In the genomic region with DNA sequence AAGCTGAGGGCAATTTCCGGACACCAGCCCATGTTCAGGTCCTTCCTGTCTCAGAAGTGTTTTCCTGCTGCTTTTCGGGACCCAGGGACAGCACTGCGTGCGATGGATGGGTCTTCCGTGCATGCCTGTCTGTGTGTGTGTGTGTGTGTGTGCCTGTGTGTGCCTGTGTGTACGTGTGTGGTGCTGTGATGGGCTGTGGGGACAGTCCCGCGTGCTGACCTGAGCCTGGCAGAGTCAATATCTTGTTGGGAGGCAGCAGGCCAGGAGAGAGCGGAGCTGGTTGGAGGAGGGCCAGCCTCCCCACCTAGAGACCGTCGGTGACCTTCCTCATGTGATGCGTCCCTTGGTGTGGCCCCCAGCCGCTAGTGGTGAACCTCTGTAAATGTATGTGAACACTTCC, we compare ENCODE assay signal across 14 cellular contexts. TPM values are rescaled to one million over a fixed set of nuclear protein-coding genes. Genes with fewer than 3 reads are reported as not detected.
DNase-seq lines count a peak whose midpoint lies in the region; ATAC-seq and TF ChIP-seq lines count a peak whose summit lies in the region.
"Had no signal": no experiment of that assay in that cellular context is flagged by ENCODE, and none has a peak within 500 bp of the region (broad histone marks: within the 10 kb centered on the region; RNA-seq: fewer than 3 reads in every experiment).

No MANE protein-coding gene starts in this region.

- H3K4me1 Mint-ChIP-seq in H9 (peaks cover 38 to 45% of the 10 kb centered on the region in 2 experiments), WTC11 (peaks cover 40% of the 10 kb centered on the region)

- H2BK5ac ChIP-seq in H9 (ENCODE audit: insufficient read length, low read length), result no peak overlapping the region

- H3K36me3 ChIP-seq in heart left ventricle (peaks cover 0 to 19% (median 0%) of the 10 kb centered on the region in 9 donors), osteoblast (ENCODE audit: insufficient read depth, low read length) (peaks cover 15% of the 10 kb centered on the region)

- H2AFZ ChIP-seq in H9 (ENCODE audit: low read length), result no peak overlapping the region
- H2AFZ ChIP-seq in osteoblast (ENCODE audit: low read length), result no peak overlapping the region

- H3K23ac ChIP-seq in H9 (ENCODE audit: insufficient read length, low read depth, low read length), result no peak overlapping the region

- DNase-seq in H9 (no peak), WTC11 (ENCODE audit: low spot score) (no peak), heart left ventricle (peak in 4 of 5 donors; percentile 23 to 59 (median 38)), osteoblast (ENCODE audit: insufficient read length, low spot score, missing footprints) (no peak), NCI-H2029 treated with DMSO at 0.1 percent for 48 hours (lab: John Stamatoyannopoulos, UW) (no peak), SW 1271 (lab: John Stamatoyannopoulos, UW) (no peak), NCI-H1436 (lab: John Stamatoyannopoulos, UW) (no peak)
- DNase-seq: activated CD4-positive, CD25-positive, alpha-beta regulatory T cell; activated T-cell treated with anti-CD3 and anti-CD28 coated beads for 4 hours; foreskin melanocyte; NCI-H1417; NCI-H510A treated with DMSO at 0.1 percent for 48 hours; stimulated activated CD4-positive, alpha-beta T cell treated with anti-CD3 and anti-CD28 coated beads, Interleukin-1b, Interleukin-23, amount 100 ng/mL, for 48 hours; stimulated activated CD8-positive, alpha-beta memory T cell treated with anti-CD3 and anti-CD28 coated beads, Interleukin-4, amount 100 ng/mL, for 48 hours had no signal

- H3K56ac ChIP-seq in H9 (ENCODE audit: insufficient read length, low read depth, low read length), result no peak overlapping the region

- H3K23me2 ChIP-seq in H9 (ENCODE audit: insufficient read length, low read depth, low read length, poor library complexity, severe bottlenecking), result no peaks in the 10 kb centered on the region

- peaks cover 2% of the 10 kb centered on the region for H3K79me1 ChIP-seq in H9 (ENCODE audit: insufficient read depth, low read depth, low read length, poor library complexity, severe bottlenecking)

- H3K79me2 ChIP-seq in H9 (ENCODE audit: insufficient read depth, low read length), result peaks cover 67% of the 10 kb centered on the region
- H3K79me2 ChIP-seq in osteoblast (ENCODE audit: insufficient read depth, low read length), result peaks cover 99% of the 10 kb centered on the region

- H4K20me1 ChIP-seq in H9 (ENCODE audit: control insufficient read depth, insufficient read depth, insufficient read length) (peaks cover 3% of the 10 kb centered on the region), osteoblast (ENCODE audit: insufficient read depth, low read length) (peaks cover 86% of the 10 kb centered on the region)

- H2BK20ac ChIP-seq in H9 (ENCODE audit: low read depth, low read length, poor library complexity, severe bottlenecking), result no peak overlapping the region

- peak overlapping the region; percentile 75; the same call in 1 of the 2 replicates for H3K14ac ChIP-seq in H9 (ENCODE audit: insufficient read depth, low read length)

- H3K4ac ChIP-seq in H9 (ENCODE audit: low read depth, low read length), result no peak overlapping the region

- H2AK5ac ChIP-seq in H9 (ENCODE audit: insufficient read length, low read length), result no peak overlapping the region

- H3K27me3 Mint-ChIP-seq in H9 (ENCODE audit: low read depth) (no peaks in the 10 kb centered on the region), WTC11 (ENCODE audit: low read depth) (no peaks in the 10 kb centered on the region)

- H3K27me3 ChIP-seq in H9 (ENCODE audit: insufficient read depth, low read length) (no peaks in the 10 kb centered on the region), heart left ventricle (no peaks in the 10 kb centered on the region), osteoblast (ENCODE audit: insufficient read depth, low read length) (no peaks in the 10 kb centered on the region)

- no peak overlapping the region for H4K5ac ChIP-seq in H9 (ENCODE audit: insufficient read length, low read depth, low read length)

- H2BK120ac ChIP-seq in H9 (ENCODE audit: low read depth, low read length, poor library complexity, severe bottlenecking), result peak overlapping the region; percentile 42

- no peak for TF ChIP-seq CTCF in H9 (conservative IDR thresholded peaks at IDR 0.05)
- no peak for TF ChIP-seq CTCF in WTC11 (IDR thresholded peaks at IDR 0.05)
- TF ChIP-seq CTCF in heart left ventricle (IDR thresholded peaks at IDR 0.05), result no peak
- TF ChIP-seq CTCF in osteoblast (IDR thresholded peaks at IDR 0.05; ENCODE audit: extremely low read depth, low read depth, low read length), result no peak

- no peak overlapping the region for H4K8ac ChIP-seq in H9 (replicated peaks; ENCODE audit: insufficient read length, low read depth, low read length)

- H4K91ac ChIP-seq in H9 (ENCODE audit: insufficient read length, low read depth, low read length), result no peak overlapping the region

- no peak overlapping the region for H3K9ac ChIP-seq in H9 (ENCODE audit: extremely low read depth, insufficient read length, low read length)

- POLR2A ChIA-PET in WTC11 (lab: Charles Lee), result interaction anchor here (0.9 kb wide), 1 partner anchor 150 kb away, joined by 3 read pairs; a partner anchor contains a TSS

- H3K4me3 Mint-ChIP-seq in H9 (no peak overlapping the region; a peak in 1 of 5 replicates), WTC11 (no peak overlapping the region)

- intact Hi-C loops in heart left ventricle (cut with DNase I), result loop anchor here in 2 of 10 donors (5.0 to 10.0 kb wide), 2 partner anchors 53 to 55 kb away; no protein-coding TSS in a partner anchor

- TF ChIP-seq POLR2A in heart left ventricle (IDR thresholded peaks at IDR 0.05), result no peak

- no peaks in the 10 kb centered on the region; the same call in 1 of the 2 replicates for H3K4me1 ChIP-seq in H9 (ENCODE audit: insufficient read depth, low read length)
- H3K4me1 ChIP-seq in heart left ventricle, result peaks cover 19 to 95% (median 90%) of the 10 kb centered on the region in 12 donors
- peaks cover 44% of the 10 kb centered on the region for H3K4me1 ChIP-seq in osteoblast (ENCODE audit: insufficient read depth, low read length)

- H3K27ac ChIP-seq in H9 (ENCODE audit: insufficient read length, low read depth, low read length), result no peak overlapping the region
- H3K27ac ChIP-seq in heart left ventricle, result peak overlapping the region in 1 of 12 donors; percentile 73
- H3K27ac ChIP-seq in osteoblast (ENCODE audit: low read depth, low read length), result peak overlapping the region; percentile 1

- no CpG with 5 or more reads among the region's 13 CpGs for WGBS in H9 (ENCODE audit: extremely low coverage, insufficient read length, low lambda C conversion rate)
- 23 to 44% (median 35%) methylated on average over 13 of the region's 13 CpGs for WGBS in heart left ventricle, 4 donors

- H2BK15ac ChIP-seq in H9 (ENCODE audit: low read depth, low read length), result no peak overlapping the region

- H3K36me3 Mint-ChIP-seq in H9 (ENCODE audit: insufficient read depth in 1 of 3, low read depth in 3 of 3) (peaks cover 13 to 32% (median 23%) of the 10 kb centered on the region in 3 experiments), WTC11 (peaks cover 15% of the 10 kb centered on the region)

- ATAC-seq in WTC11, result no peak
- ATAC-seq in heart left ventricle, result peak in 1 of 4 donors; percentile 4

- peak overlapping the region; percentile 51 for H3K18ac ChIP-seq in H9 (ENCODE audit: insufficient read length, low read depth, low read length)

- CTCF ChIA-PET in WTC11 (lab: Charles Lee), result no interaction called here

- no peak overlapping the region for H3K4me2 ChIP-seq in H9 (ENCODE audit: insufficient read depth, insufficient read length, low read length)
- no peak overlapping the region for H3K4me2 ChIP-seq in osteoblast (ENCODE audit: insufficient read depth, low read length)

- H3K27ac Mint-ChIP-seq in H9 (peak overlapping the region; percentile 36 to 65 (median 51); a peak in 6 of 7 replicates), WTC11 (peak overlapping the region; percentile 83)

- H2BK12ac ChIP-seq in H9 (ENCODE audit: insufficient read length, low read depth, low read length), result no peak overlapping the region

- H3K4me3 ChIP-seq in heart left ventricle (no peak overlapping the region), osteoblast (ENCODE audit: insufficient read depth, low read length) (no peak overlapping the region)

- H3K9me3 ChIP-seq in H9 (ENCODE audit: control insufficient read depth, low read depth, low read length), result no peaks in the 10 kb centered on the region
- H3K9me3 ChIP-seq in heart left ventricle, result no peaks in the 10 kb centered on the region
- H3K9me3 ChIP-seq in osteoblast (ENCODE audit: low read depth, low read length), result no peaks in the 10 kb centered on the region

- H3K9me3 Mint-ChIP-seq in H9 (no peaks in the 10 kb centered on the region), WTC11 (no peaks in the 10 kb centered on the region)

- H3T11ph ChIP-seq in H9 (ENCODE audit: low read length), result no peak overlapping the region

TF ChIP-seq in WTC11, 78 proteins besides CTCF, POLR2A, EP300 and RAD21 (continues in another document):
- TF ChIP-seq ZNF671 (CRISPR knock-in tag; IDR thresholded peaks at IDR 0.05) (no peak), ZNF423 (CRISPR knock-in tag; IDR thresholded peaks at IDR 0.05) (no peak), ZNF138 (CRISPR knock-in tag; conservative IDR thresholded peaks at IDR 0.05) (no peak), TEAD4 (CRISPR knock-in tag; IDR thresholded peaks at IDR 0.05) (no peak)
- TF ChIP-seq, protein P1, sequence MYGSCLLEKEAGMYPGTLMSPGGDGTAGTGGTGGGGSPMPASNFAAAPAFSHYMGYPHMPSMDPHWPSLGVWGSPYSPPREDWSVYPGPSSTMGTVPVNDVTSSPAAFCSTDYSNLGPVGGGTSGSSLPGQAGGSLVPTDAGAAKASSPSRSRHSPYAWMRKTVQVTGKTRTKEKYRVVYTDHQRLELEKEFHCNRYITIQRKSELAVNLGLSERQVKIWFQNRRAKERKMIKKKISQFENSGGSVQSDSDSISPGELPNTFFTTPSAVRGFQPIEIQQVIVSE (CRISPR knock-in tag; IDR thresholded peaks at IDR 0.05; ENCODE audit: borderline replicate concordance), result no peak

RNA-seq across cellular contexts. Expression of a gene that starts 13.7 kb away (rescaled TPM):
- total RNA-seq in H9 (2021) (88.8 and 89.5 TPM in 2 replicates), WTC11 (2021) (75.5 to 88.6 TPM (median 75.6 TPM) in 3 replicates), heart left ventricle (10 to 100 TPM; 28.8 to 52.7 (median 41.3) TPM), osteoblast (48.9 TPM in 2 replicates)
- polyA plus RNA-seq in heart left ventricle, result 10 to 100 TPM; 16.9 to 28.7 TPM

RNA-seq across cellular contexts. Expression of a gene that starts 47.2 kb away (rescaled TPM):
- 119 and 125 TPM in 2 replicates for total RNA-seq in H9 (2021)
- total RNA-seq in WTC11 (2021), result 133 to 151 TPM (median 150 TPM) in 3 replicates
- 10 to 100 TPM; 20.9 to 50.8 (median 34.8) TPM for total RNA-seq in heart left ventricle
- polyA plus RNA-seq in heart left ventricle, result 10 to 100 TPM; 57.3 to 61.3 TPM
- 18.6 and 25.3 TPM in 2 replicates for total RNA-seq in osteoblast

Comparison
In these comparisons a context has a peak if more than half of its experiments do, and no peak if none do; other contexts are left out.
1. DNase-seq: peak in heart left ventricle (4 of 5); none in H9 (single experiment), WTC11 (single experiment), osteoblast (single experiment), NCI-H2029 treated with DMSO at 0.1 percent for 48 hours (single experiment), SW 1271 (0 of 2) and NCI-H1436 (single experiment).